ENCODE assay signal across 2 cellular contexts in genomic region chr11:97995874-97996273, GRCh38.
A peak's percentile ranks its signal among the peaks of the same experiment; 100 is the strongest.
TF ChIP-seq lines count a peak whose summit lies in the region.

No MANE protein-coding gene starts in this region.

TF ChIP-seq in GM23338, 12 proteins besides CTCF, POLR2A, EP300 and RAD21:
- no peak for TF ChIP-seq EZH2phosphoT487 (IDR thresholded peaks at IDR 0.05; ENCODE audit: unreplicated experiment)
- no peak for TF ChIP-seq JUNB (IDR thresholded peaks at IDR 0.05; ENCODE audit: unreplicated experiment)
- TF ChIP-seq ZNF462 (CRISPR knock-in tag; IDR thresholded peaks at IDR 0.05) = no peak
- TF ChIP-seq NANOG (IDR thresholded peaks at IDR 0.05; ENCODE audit: borderline replicate concordance) = no peak
- no peak for TF ChIP-seq ZNF114 (CRISPR knock-in tag; IDR thresholded peaks at IDR 0.05)
- TF ChIP-seq STAT1 (IDR thresholded peaks at IDR 0.05; ENCODE audit: unreplicated experiment) = no peak
- TF ChIP-seq CREB1 (CRISPR knock-in tag; IDR thresholded peaks at IDR 0.05; ENCODE audit: low read depth) = no peak
- no peak for TF ChIP-seq POLR2AphosphoS5 (IDR thresholded peaks at IDR 0.05; ENCODE audit: low read depth)
- no peak for TF ChIP-seq ETS1 (IDR thresholded peaks at IDR 0.05)
- TF ChIP-seq REST (IDR thresholded peaks at IDR 0.05; ENCODE audit: unreplicated experiment) = no peak
- no peak for TF ChIP-seq EZH2 (IDR thresholded peaks at IDR 0.05; ENCODE audit: low read depth, unreplicated experiment)
- TF ChIP-seq ZNF331 (CRISPR knock-in tag; IDR thresholded peaks at IDR 0.05; ENCODE audit: low read depth) = no peak

TF ChIP-seq in K562, 482 proteins besides CTCF, POLR2A, EP300 and RAD21:
- TF ChIP-seq TRIM24 (IDR thresholded peaks at IDR 0.05) (peak; percentile 24 to 58; a peak in 1 of 4 replicates), CHD2 (IDR thresholded peaks at IDR 0.05; ENCODE audit: low read depth, low read length) (no peak), ZNF347 (CRISPR knock-in tag; IDR thresholded peaks at IDR 0.05; ENCODE audit: low read depth) (no peak), BRD4 (IDR thresholded peaks at IDR 0.05) (no peak), DPF2 (IDR thresholded peaks at IDR 0.05) (0 out of 2 replicates have a peak, but pooled peaks have one; percentile 18), OTX1 (CRISPR knock-in tag; IDR thresholded peaks at IDR 0.05) (no peak), CXXC5 (CRISPR knock-in tag; IDR thresholded peaks at IDR 0.05) (0 out of 2 replicates have a peak, but pooled peaks have one; percentile 14), ZNF449 (CRISPR knock-in tag; IDR thresholded peaks at IDR 0.05) (no peak), CC2D1A (IDR thresholded peaks at IDR 0.05) (peak; percentile 58; the same call in 1 of the 2 replicates), POU5F1 (IDR thresholded peaks at IDR 0.05; ENCODE audit: borderline replicate concordance, low read depth, low read length, partially characterized antibody) (no peak)
